1 cellular context compared by ENCODE assay signal in genomic region chr2:232476045-232476444, GRCh38.
TF ChIP-seq lines count a peak whose summit lies in the region.

No MANE protein-coding gene starts in this region.

TF ChIP-seq in HEK293, 187 proteins besides CTCF, POLR2A, EP300 and RAD21 (continued from another document):
- TF ChIP-seq KLF9 (tag by site-specific recombination; IDR thresholded peaks at IDR 0.05; ENCODE audit: low read depth) = no peak
- TF ChIP-seq AEBP2 (tag by site-specific recombination; IDR thresholded peaks at IDR 0.05; ENCODE audit: borderline replicate concordance) = no peak
